In genomic region chr5:149930060-149930753, GRCh38 we compare ENCODE assay signal across 15 cellular contexts. TPM values are rescaled to one million over a fixed set of nuclear protein-coding genes. Genes with fewer than 3 reads are reported as not detected.
DNase-seq lines count a peak whose midpoint lies in the region; ATAC-seq and TF ChIP-seq lines count a peak whose summit lies in the region.
"Had no signal": no experiment of that assay in that cellular context is flagged by ENCODE, and none has a peak within 500 bp of the region (broad histone marks: within the 10 kb centered on the region; RNA-seq: fewer than 3 reads in every experiment).

No MANE protein-coding gene starts in this region.

- H3K9me3 ChIP-seq in colonic mucosa: no peaks in the 10 kb centered on the region
- H3K9me3 ChIP-seq: BLaER1, neutrophil had no signal

- intact Hi-C loops in colonic mucosa (cut with DNase I): no loop called here

- no peaks in the 10 kb centered on the region for H3K36me3 ChIP-seq in ACC112 (ENCODE audit: insufficient read depth, low read length)
- no peaks in the 10 kb centered on the region for H3K36me3 ChIP-seq in colonic mucosa
- H3K36me3 ChIP-seq: BLaER1, neutrophil had no signal

- H3K27ac ChIP-seq in ACC112 (ENCODE audit: low read depth, low read length) (peak overlapping the region; percentile 15; the same call in 1 of the 2 replicates), colonic mucosa (no peak overlapping the region)
- H3K27ac ChIP-seq: BLaER1, neutrophil had no signal

- DNase-seq in M059J (ENCODE audit: low read depth) (peak; percentile 61), chondrocyte (ENCODE audit: low spot score) (no peak), mesothelial cell of epicardium (ENCODE audit: low spot score in 2 of 2, unreplicated experiment in 2 of 2) (no peak), GDM1 (lab: John Stamatoyannopoulos, UW) (no peak), colonic mucosa (no peak), mucosa of gallbladder (ENCODE audit: low spot score) (no peak)
- DNase-seq: activated B cell treated with CpG ODN at 0.5 μM for 24 hours; activated CD8-positive, alpha-beta memory T cell treated with anti-CD3 and anti-CD28 coated beads, Interleukin-2, amount 10 ng/mL, durations not matched to agents 7 days and 5 days; activated naive CD4-positive, alpha-beta T cell treated with Interleukin-2 at 50 U/mL for 16 hours; NCI-H2171 treated with DMSO at 0.1 percent for 48 hours; substantia nigra had no signal

- H3K4me1 ChIP-seq in ACC112 (ENCODE audit: control insufficient read depth, insufficient read depth, low read length, unreplicated experiment): peaks cover 9% of the 10 kb centered on the region
- H3K4me1 ChIP-seq in colonic mucosa: no peaks in the 10 kb centered on the region
- H3K4me1 ChIP-seq: BLaER1 had no signal

- H3K4me1 Mint-ChIP-seq in chondrocyte (ENCODE audit: low read depth) (peaks cover 37% of the 10 kb centered on the region), mesothelial cell of epicardium (peaks cover 10% of the 10 kb centered on the region)
- H3K4me1 Mint-ChIP-seq: activated B cell treated with CpG ODN at 0.5 μM for 24 hours had no signal

- no peak for ATAC-seq in GM21381 (IDR thresholded peaks at IDR 0.05; ENCODE audit: unreplicated experiment)
- ATAC-seq: activated CD8-positive, alpha-beta memory T cell treated with anti-CD3 and anti-CD28 coated beads, Interleukin-2, amount 10 ng/mL, durations not matched to agents 7 days and 5 days had no signal

- no peaks in the 10 kb centered on the region for H3K79me2 ChIP-seq in ACC112 (ENCODE audit: control insufficient read depth, insufficient read depth, low read length, unreplicated experiment)

- H3K4me3 ChIP-seq in ACC112 (ENCODE audit: low read depth, low read length) (peak overlapping the region; percentile 68), colonic mucosa (no peak overlapping the region)
- H3K4me3 ChIP-seq: BLaER1 had no signal

- H3K4me3 Mint-ChIP-seq in chondrocyte (ENCODE audit: unreplicated experiment): no peak overlapping the region
- no peak overlapping the region for H3K4me3 Mint-ChIP-seq in mesothelial cell of epicardium
- H3K4me3 Mint-ChIP-seq: activated B cell treated with CpG ODN at 0.5 μM for 24 hours; activated CD8-positive, alpha-beta memory T cell treated with anti-CD3 and anti-CD28 coated beads, Interleukin-2, amount 10 ng/mL, durations not matched to agents 7 days and 5 days had no signal

- no peak for TF ChIP-seq CTCF in chondrocyte (IDR thresholded peaks at IDR 0.05)
- TF ChIP-seq CTCF in mesothelial cell of epicardium (IDR thresholded peaks at IDR 0.05; ENCODE audit: unreplicated experiment): no peak
- TF ChIP-seq CTCF in colonic mucosa (IDR thresholded peaks at IDR 0.05): no peak

- H2AFZ ChIP-seq in ACC112 (ENCODE audit: low read length, unreplicated experiment): peak overlapping the region; percentile 78

- H3K36me3 Mint-ChIP-seq in chondrocyte (ENCODE audit: low read depth) (no peaks in the 10 kb centered on the region), mesothelial cell of epicardium (no peaks in the 10 kb centered on the region)
- H3K36me3 Mint-ChIP-seq: activated CD8-positive, alpha-beta memory T cell treated with anti-CD3 and anti-CD28 coated beads, Interleukin-2, amount 10 ng/mL, durations not matched to agents 7 days and 5 days had no signal

- H3K27me3 Mint-ChIP-seq in chondrocyte (ENCODE audit: low read depth): no peaks in the 10 kb centered on the region
- H3K27me3 Mint-ChIP-seq in mesothelial cell of epicardium (ENCODE audit: low read depth): no peaks in the 10 kb centered on the region

- peak overlapping the region in 1 of 2 donors; percentile 31 for H3K9ac ChIP-seq in colonic mucosa (ENCODE audit: low read depth in 2 of 2, low read length in 2 of 2)
- H3K9ac ChIP-seq: BLaER1 had no signal

- H3K9me3 Mint-ChIP-seq in chondrocyte (ENCODE audit: low read depth) (no peaks in the 10 kb centered on the region), mesothelial cell of epicardium (no peaks in the 10 kb centered on the region)
- H3K9me3 Mint-ChIP-seq: activated B cell treated with CpG ODN at 0.5 μM for 24 hours had no signal

- H3K27me3 ChIP-seq in ACC112 (ENCODE audit: insufficient read depth, low read length): no peaks in the 10 kb centered on the region
- no peaks in the 10 kb centered on the region for H3K27me3 ChIP-seq in colonic mucosa
- H3K27me3 ChIP-seq: BLaER1, neutrophil had no signal

- H3K27ac Mint-ChIP-seq in chondrocyte (ENCODE audit: unreplicated experiment) (peak overlapping the region; percentile 25), mesothelial cell of epicardium (peak overlapping the region; percentile 8)
- H3K27ac Mint-ChIP-seq: activated B cell treated with CpG ODN at 0.5 μM for 24 hours; activated CD8-positive, alpha-beta memory T cell treated with anti-CD3 and anti-CD28 coated beads, Interleukin-2, amount 10 ng/mL, durations not matched to agents 7 days and 5 days had no signal

RNA-seq across cellular contexts. Expression of gene PDE6A, which starts 14.4 kb away (rescaled TPM):
- total RNA-seq in M059J (2014; rRNA removed; shearing (Covaris generic)): 0.02 and 0.22 TPM in 2 replicates
- total RNA-seq in chondrocyte (0.07 to 0.12 TPM (median 0.08 TPM) in 3 replicates), mesothelial cell of epicardium (0.18 to 0.38 TPM (median 0.29 TPM) in 3 replicates), colonic mucosa (1 to 10 TPM; 1.5 to 2.7 TPM), mucosa of gallbladder (not detected)
- total RNA-seq: activated B cell treated with CpG ODN at 0.5 μM for 24 hours; activated CD8-positive, alpha-beta memory T cell treated with anti-CD3 and anti-CD28 coated beads, Interleukin-2, amount 10 ng/mL, durations not matched to agents 7 days and 5 days had no signal

RNA-seq across cellular contexts. Expression of gene SLC26A2, which starts 30.4 kb away (rescaled TPM):
- total RNA-seq in M059J (2014; rRNA removed; shearing (Covaris generic)): 11.9 and 17.5 TPM in 2 replicates
- 46.8 to 63.2 TPM (median 48.1 TPM) in 3 replicates for total RNA-seq in chondrocyte
- 15.4 to 16.5 TPM (median 15.9 TPM) in 3 replicates for total RNA-seq in mesothelial cell of epicardium
- 100 to 1,000 TPM; 339 to 770 TPM for total RNA-seq in colonic mucosa
- 8.7 TPM for total RNA-seq in mucosa of gallbladder
